8 cellular contexts compared by ENCODE assay signal in genomic region chr11:46616551-46617450, GRCh38.
DNase-seq lines count a peak whose midpoint lies in the region; ATAC-seq, FAIRE-seq and TF ChIP-seq lines count a peak whose summit lies in the region.

A gene with protein sequence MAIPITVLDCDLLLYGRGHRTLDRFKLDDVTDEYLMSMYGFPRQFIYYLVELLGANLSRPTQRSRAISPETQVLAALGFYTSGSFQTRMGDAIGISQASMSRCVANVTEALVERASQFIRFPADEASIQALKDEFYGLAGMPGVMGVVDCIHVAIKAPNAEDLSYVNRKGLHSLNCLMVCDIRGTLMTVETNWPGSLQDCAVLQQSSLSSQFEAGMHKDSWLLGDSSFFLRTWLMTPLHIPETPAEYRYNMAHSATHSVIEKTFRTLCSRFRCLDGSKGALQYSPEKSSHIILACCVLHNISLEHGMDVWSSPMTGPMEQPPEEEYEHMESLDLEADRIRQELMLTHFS (minus strand): TSS chr11:46617227. CDS start chr11:46616237, 990 bp downstream.

- no peaks in the 10 kb centered on the region for H3F3A ChIP-seq in OCI-LY1 (ENCODE audit: insufficient read depth, low read length)

- 0 out of 2 replicates have a peak, but pooled peaks cover 3% of the 10 kb centered on the region for H3K4me1 ChIP-seq in HUES6 (ENCODE audit: control insufficient read depth, insufficient read depth, low read length)
- H3K4me1 ChIP-seq in OCI-LY1 (ENCODE audit: insufficient read depth, low read length, severe bottlenecking) = peaks cover 46% of the 10 kb centered on the region
- H3K4me1 ChIP-seq in mucosa of rectum (ENCODE audit: control insufficient read depth in 2 of 2, insufficient read depth in 2 of 2, low read length in 2 of 2) = peaks cover 11 to 18% of the 10 kb centered on the region in 2 donors

- H3K9ac ChIP-seq in HUES6 (ENCODE audit: low read length) (peak within 1 kb of the TSS; percentile 99), OCI-LY1 (ENCODE audit: low read length) (peak within 1 kb of the TSS; percentile 89), mucosa of rectum (ENCODE audit: low read depth in 1 of 2, low read length in 2 of 2) (peak within 1 kb of the TSS; percentile 96 to 99)

- no peaks in the 10 kb centered on the region for H3K9me3 ChIP-seq in HUES6 (ENCODE audit: control insufficient read depth, insufficient read depth, low read depth, low read length)
- H3K9me3 ChIP-seq in OCI-LY1 (ENCODE audit: low read length) = no peaks in the 10 kb centered on the region
- no peaks in the 10 kb centered on the region for H3K9me3 ChIP-seq in mucosa of rectum (ENCODE audit: control insufficient read depth in 2 of 2, low read length in 2 of 2)

- peak; percentile 80 for TF ChIP-seq POLR2A in erythroblast (IDR thresholded peaks at IDR 0.05; ENCODE audit: low read length)

- H3K36me3 ChIP-seq in HUES6 (ENCODE audit: control insufficient read depth, insufficient read depth, low read length) (peaks cover 6% of the 10 kb centered on the region), OCI-LY1 (ENCODE audit: insufficient read depth, low read length) (peaks cover 5% of the 10 kb centered on the region; the same call in 1 of the 2 replicates), mucosa of rectum (ENCODE audit: control insufficient read depth in 2 of 2, insufficient read depth in 2 of 2, low read length in 2 of 2) (peaks cover 0 to 5% of the 10 kb centered on the region in 2 donors)

- H3K9me2 ChIP-seq in OCI-LY1 (ENCODE audit: low read depth, low read length) = no peaks in the 10 kb centered on the region

- H3K4me2 ChIP-seq in OCI-LY1 (ENCODE audit: low read length) = peak within 1 kb of the TSS; percentile 99

- H3K79me2 ChIP-seq in OCI-LY1 (ENCODE audit: insufficient read depth, low read length) = peaks cover 16% of the 10 kb centered on the region

- H4K20me1 ChIP-seq in OCI-LY1 (ENCODE audit: insufficient read depth, low read length) = no peaks in the 10 kb centered on the region

- DNase-seq in D721Med (ENCODE audit: insufficient read length, low spot score) (peak; percentile 80), activated T-cell treated with anti-CD3 and anti-CD28 coated beads for 48 hours (ENCODE audit: low read depth) (peak; percentile 94), erythroblast (lab: John Stamatoyannopoulos, UW) (peak; percentile 95 to 97)
- peak; percentile 83 to 87 for DNase-seq in stimulated activated CD8-positive, alpha-beta memory T cell treated with anti-CD3 and anti-CD28 coated beads, Interleukin-4, amount 100 ng/mL, for 4 hours (ENCODE audit: low read depth in 2 of 2, low spot score in 1 of 2)

- H2AFZ ChIP-seq in OCI-LY1 (ENCODE audit: low read length) = no peak within 1 kb of the TSS

- H3K27ac ChIP-seq in HUES6 (ENCODE audit: low read depth, low read length) = peak within 1 kb of the TSS; percentile 99
- H3K27ac ChIP-seq in OCI-LY1 (ENCODE audit: low read depth, low read length, poor library complexity, severe bottlenecking) = peak within 1 kb of the TSS; percentile 81
- peak within 1 kb of the TSS; percentile 97 to 98 for H3K27ac ChIP-seq in mucosa of rectum (ENCODE audit: low read depth in 2 of 2, low read length in 2 of 2)

- no peak for FAIRE-seq in D721Med (lab: Jason Lieb, UNC)

- H3K27me3 ChIP-seq in HUES6 (ENCODE audit: control insufficient read depth, insufficient read depth, low read length) (no peaks in the 10 kb centered on the region), OCI-LY1 (ENCODE audit: insufficient read depth, low read length) (no peaks in the 10 kb centered on the region), mucosa of rectum (ENCODE audit: control insufficient read depth in 2 of 2, insufficient read depth in 2 of 2, low read length in 2 of 2) (no peaks in the 10 kb centered on the region)

- ATAC-seq in GM21447 (IDR thresholded peaks at IDR 0.05; ENCODE audit: unreplicated experiment) = peak; percentile 89

- TF ChIP-seq CTCF in D721Med (IDR thresholded peaks at IDR 0.05; ENCODE audit: insufficient read depth, missing control alignments) = no peak
- no peak for TF ChIP-seq CTCF in OCI-LY1 (IDR thresholded peaks at IDR 0.05; ENCODE audit: low read length)

- peak within 1 kb of the TSS; percentile 100 for H3K4me3 ChIP-seq in HUES6 (ENCODE audit: low read depth, low read length)
- peak within 1 kb of the TSS; percentile 93 for H3K4me3 ChIP-seq in OCI-LY1 (ENCODE audit: low read depth, low read length, poor library complexity, severe bottlenecking)
- peak within 1 kb of the TSS; percentile 92 to 97 for H3K4me3 ChIP-seq in mucosa of rectum (ENCODE audit: low read length in 2 of 2)

Comparison
In these comparisons a context has a peak if more than half of its experiments do, and no peak if none do; other contexts are left out.
1. Peak in every context shown above with its lines: DNase-seq, ATAC-seq, H3K4me3 ChIP-seq and H3K27ac ChIP-seq.